15 cellular contexts compared by ENCODE assay signal in the genomic region with DNA sequence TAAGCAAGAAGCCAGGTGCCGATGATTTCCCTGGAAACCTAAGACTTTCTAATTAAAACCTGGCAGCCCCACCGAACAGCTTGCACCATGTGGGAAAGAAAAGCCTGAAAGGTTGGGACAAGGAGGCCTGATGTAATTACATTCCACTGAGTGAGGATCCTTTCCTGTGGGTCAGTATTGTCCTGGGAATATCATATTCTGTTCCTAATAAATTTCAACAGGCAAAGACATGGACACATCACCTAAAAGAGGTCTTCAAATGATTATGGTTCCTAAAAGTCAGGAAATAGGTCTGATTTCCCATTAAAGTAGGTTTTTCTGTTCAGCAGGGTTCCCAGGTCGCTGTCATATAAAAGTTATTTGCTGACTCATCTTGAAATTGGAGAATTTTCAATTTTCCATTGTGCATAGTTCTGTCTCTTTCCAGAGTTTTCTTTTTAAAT. TPM values are rescaled to one million over a fixed set of nuclear protein-coding genes. Genes with fewer than 3 reads are reported as not detected.
DNase-seq lines count a peak whose midpoint lies in the region; ATAC-seq and TF ChIP-seq lines count a peak whose summit lies in the region.
"Had no signal": no experiment of that assay in that cellular context is flagged by ENCODE, and none has a peak within 500 bp of the region (broad histone marks: within the 10 kb centered on the region; RNA-seq: fewer than 3 reads in every experiment).

No MANE protein-coding gene starts in this region.

- 76% methylated on average over 3 of the region's 3 CpGs for WGBS in mammary epithelial cell (ENCODE audit: low coverage, missing lambda C conversion rate)

- H3K27me3 Mint-ChIP-seq in MCF 10A (ENCODE audit: insufficient read depth, unreplicated experiment), result no peaks in the 10 kb centered on the region
- peaks cover 8 to 11% of the 10 kb centered on the region in 2 donors for H3K27me3 Mint-ChIP-seq in natural killer cell treated with Interleukin-12 subunit alpha and Interleukin-12 subunit beta and Interleukin-15 and Interleukin-18, amount 100 ng/mL, for 72 hours
- H3K27me3 Mint-ChIP-seq: type B pancreatic cell had no signal

- peaks cover 34% of the 10 kb centered on the region for H3K4me1 Mint-ChIP-seq in MCF 10A (ENCODE audit: insufficient read depth, unreplicated experiment)
- no peaks in the 10 kb centered on the region for H3K4me1 Mint-ChIP-seq in natural killer cell treated with Interleukin-12 subunit alpha and Interleukin-12 subunit beta and Interleukin-15 and Interleukin-18, amount 100 ng/mL, for 72 hours (ENCODE audit: low read depth in 2 of 2)

- H3K27me3 ChIP-seq in mammary epithelial cell (ENCODE audit: insufficient read depth, low read length), result no peaks in the 10 kb centered on the region
- no peaks in the 10 kb centered on the region for H3K27me3 ChIP-seq in subcutaneous abdominal adipose tissue (ENCODE audit: control insufficient read depth in 5 of 5, insufficient read depth in 4 of 5, low read length in 5 of 5)
- H3K27me3 ChIP-seq: left lung had no signal

- H3K4me2 ChIP-seq in mammary epithelial cell (ENCODE audit: insufficient read depth, low read depth, low read length), result no peak overlapping the region

- no peak for TF ChIP-seq CTCF in MCF 10A (IDR thresholded peaks at IDR 0.05; ENCODE audit: unreplicated experiment)
- TF ChIP-seq CTCF in mammary epithelial cell (conservative IDR thresholded peaks at IDR 0.05 in 1 of 2, IDR thresholded peaks at IDR 0.05 in 1 of 2; ENCODE audit: extremely low read depth in 1 of 2, insufficient read depth in 1 of 2, low read depth in 1 of 2, low read length in 2 of 2), result no peak

- H3K4me3 ChIP-seq in mammary epithelial cell (replicated peaks in 1 of 3; ENCODE audit: insufficient read depth in 1 of 3, low read depth in 2 of 3, low read length in 3 of 3) (no peak overlapping the region), subcutaneous abdominal adipose tissue (ENCODE audit: low read depth in 1 of 5, low read length in 5 of 5) (peak overlapping the region in 1 of 5 donors; percentile 17)
- H3K4me3 ChIP-seq: left lung had no signal

- DNase-seq in MCF 10A (ENCODE audit: unreplicated experiment) (no peak), mammary epithelial cell (no peak), astrocyte of the hippocampus (ENCODE audit: low read depth, low spot score) (peak; percentile 48), left ventricle myocardium superior (no peak), HK-2 (ENCODE audit: unreplicated experiment) (no peak)
- DNase-seq in natural killer cell treated with Interleukin-12 subunit alpha and Interleukin-12 subunit beta and Interleukin-15 and Interleukin-18, amount 100 ng/mL, for 72 hours (ENCODE audit: low spot score), result no peak
- DNase-seq: Calu3, KBM-7, left lung, NCI-H1436 treated with DMSO at 0.1 percent for 48 hours, NCI-H774 had no signal

- no peak overlapping the region for H2AFZ ChIP-seq in mammary epithelial cell (ENCODE audit: low read depth, low read length)

- intact Hi-C loops in MCF 10A (cut with micrococcal nuclease), result no loop called here
- intact Hi-C loops in mammary epithelial cell (cut with micrococcal nuclease), result no loop called here
- intact Hi-C loops in left ventricle myocardium superior (cut with micrococcal nuclease), result no loop called here

- no peak overlapping the region for H3K4me3 Mint-ChIP-seq in MCF 10A (ENCODE audit: unreplicated experiment)
- no peak overlapping the region for H3K4me3 Mint-ChIP-seq in natural killer cell treated with Interleukin-12 subunit alpha and Interleukin-12 subunit beta and Interleukin-15 and Interleukin-18, amount 100 ng/mL, for 72 hours
- H3K4me3 Mint-ChIP-seq: activated naive CD8-positive, alpha-beta T cell; type B pancreatic cell had no signal

- H3K36me3 ChIP-seq in mammary epithelial cell (ENCODE audit: insufficient read depth, low read length) (no peaks in the 10 kb centered on the region), subcutaneous abdominal adipose tissue (ENCODE audit: control insufficient read depth in 5 of 5, insufficient read depth in 5 of 5, low read length in 5 of 5) (no peaks in the 10 kb centered on the region)
- H3K36me3 ChIP-seq: left lung had no signal

- dilution Hi-C loops in mammary epithelial cell (cut with HindIII; ENCODE audit: low sequenced_read_pairs), result no loop called here

- H3K4me1 ChIP-seq in mammary epithelial cell (ENCODE audit: insufficient read depth, low read length), result peaks cover 8% of the 10 kb centered on the region
- H3K4me1 ChIP-seq in subcutaneous abdominal adipose tissue (ENCODE audit: control insufficient read depth in 5 of 5, insufficient read depth in 5 of 5, low read length in 5 of 5), result peaks cover 11 to 46% (median 36%) of the 10 kb centered on the region in 5 donors

- no peaks in the 10 kb centered on the region for H3K9me3 Mint-ChIP-seq in MCF 10A (ENCODE audit: unreplicated experiment)
- H3K9me3 Mint-ChIP-seq in natural killer cell treated with Interleukin-12 subunit alpha and Interleukin-12 subunit beta and Interleukin-15 and Interleukin-18, amount 100 ng/mL, for 72 hours, result no peaks in the 10 kb centered on the region
- H3K9me3 Mint-ChIP-seq: type B pancreatic cell had no signal

- no peaks in the 10 kb centered on the region for H3K9me3 ChIP-seq in mammary epithelial cell (replicated peaks; ENCODE audit: insufficient read depth, low read length)
- no peaks in the 10 kb centered on the region for H3K9me3 ChIP-seq in subcutaneous abdominal adipose tissue (ENCODE audit: control insufficient read depth in 5 of 5, low read length in 5 of 5)
- H3K9me3 ChIP-seq: left lung had no signal

- in situ Hi-C loops in mammary epithelial cell (cut with MboI; ENCODE audit: low sequenced_read_pairs in 2 of 2), result no loop called here

- ATAC-seq in left ventricle myocardium superior (peak; percentile 6), HG02884 (IDR thresholded peaks at IDR 0.05; ENCODE audit: unreplicated experiment) (no peak)
- no peak for ATAC-seq in natural killer cell treated with Interleukin-12 subunit alpha and Interleukin-12 subunit beta and Interleukin-15 and Interleukin-18, amount 100 ng/mL, for 72 hours
- ATAC-seq: left lung had no signal

- no peaks in the 10 kb centered on the region for H3K36me3 Mint-ChIP-seq in MCF 10A (ENCODE audit: insufficient read depth, unreplicated experiment)
- H3K36me3 Mint-ChIP-seq in natural killer cell treated with Interleukin-12 subunit alpha and Interleukin-12 subunit beta and Interleukin-15 and Interleukin-18, amount 100 ng/mL, for 72 hours, result no peaks in the 10 kb centered on the region
- H3K36me3 Mint-ChIP-seq: activated naive CD8-positive, alpha-beta T cell; type B pancreatic cell had no signal

- H3K27ac Mint-ChIP-seq in MCF 10A (ENCODE audit: low read depth, unreplicated experiment), result peak overlapping the region; percentile 27
- H3K27ac Mint-ChIP-seq in natural killer cell treated with Interleukin-12 subunit alpha and Interleukin-12 subunit beta and Interleukin-15 and Interleukin-18, amount 100 ng/mL, for 72 hours, result no peak overlapping the region
- H3K27ac Mint-ChIP-seq: activated naive CD8-positive, alpha-beta T cell; type B pancreatic cell had no signal

- H4K20me1 ChIP-seq in mammary epithelial cell (ENCODE audit: insufficient read depth, low read length), result no peaks in the 10 kb centered on the region

- no peaks in the 10 kb centered on the region for H3K79me2 ChIP-seq in mammary epithelial cell (ENCODE audit: insufficient read depth, low read length)

- H3K9ac ChIP-seq in mammary epithelial cell (ENCODE audit: insufficient read depth, low read length), result no peak overlapping the region
- peak overlapping the region in 3 of 5 donors; percentile 13 to 66 (median 46) for H3K9ac ChIP-seq in subcutaneous abdominal adipose tissue (ENCODE audit: low read length in 5 of 5)

- POLR2A ChIA-PET in MCF 10A (lab: Yijun Ruan, JAX), result interaction anchor here (0.6 to 1.4 kb wide), 3 partner anchors 13 to 59 kb away, joined by 3 to 4 read pairs (median 3); no protein-coding TSS in a partner anchor

- CTCF ChIA-PET in MCF 10A (lab: Yijun Ruan, JAX), result no interaction called here
- CTCF ChIA-PET in mammary epithelial cell (lab: Charles Lee; ENCODE audit: low non-redundant PET), result no interaction called here

- BruUV-seq in MCF 10A (replicated peaks; lab: Mats Ljungman, UMichigan) (no TSS peak), mammary epithelial cell (replicated peaks; lab: Mats Ljungman, UMichigan) (no TSS peak)

- no peak overlapping the region for H3K27ac ChIP-seq in mammary epithelial cell (ENCODE audit: insufficient read depth, low read depth, low read length)
- H3K27ac ChIP-seq in subcutaneous abdominal adipose tissue (ENCODE audit: low read depth, low read length), result peak overlapping the region; percentile 96

RNA-seq across cellular contexts. Expression of a gene that starts 58.5 kb away (rescaled TPM):
- 54.0 and 81.1 TPM in 2 replicates for total RNA-seq in MCF 10A (2022)
- 100 to 1,000 TPM in 1 of 2 donors, 10 to 100 TPM in 1; 46.2 to 128 TPM for total RNA-seq in mammary epithelial cell
- polyA plus RNA-seq in mammary epithelial cell, result 60.7 TPM
- polyA minus RNA-seq in mammary epithelial cell, result 10.1 TPM
- total RNA-seq in left ventricle myocardium superior, result 77.2 TPM
- 100 to 1,000 TPM; 126 to 258 TPM for total RNA-seq in natural killer cell treated with Interleukin-12 subunit alpha and Interleukin-12 subunit beta and Interleukin-15 and Interleukin-18, amount 100 ng/mL, for 72 hours
